8 cellular contexts compared by ENCODE assay signal in genomic region chr11:11842426-11843008, GRCh38. TPM values are rescaled to one million over a fixed set of nuclear protein-coding genes. Genes with fewer than 3 reads are reported as not detected.
DNase-seq lines count a peak whose midpoint lies in the region; ATAC-seq and TF ChIP-seq lines count a peak whose summit lies in the region.

No MANE protein-coding gene starts in this region.

- DNase-seq in AG08396 (ENCODE audit: low spot score) (peak; percentile 65), NCI-H524 (lab: John Stamatoyannopoulos, UW) (peak; percentile 44 to 74), erythroblast (lab: John Stamatoyannopoulos, UW) (peak; percentile 85 to 91), myocyte (ENCODE audit: low read depth) (peak; percentile 76)
- peak; percentile 56 to 69 for DNase-seq in activated CD4-positive, alpha-beta T cell treated with anti-CD3 and anti-CD28 coated beads, Interleukin-2, amount 50 U/mL, for 48 hours
- peak; percentile 66 for DNase-seq in stimulated activated naive CD8-positive, alpha-beta T cell treated with anti-CD3 and anti-CD28 coated beads, Interleukin-15, Interleukin-2, amounts not matched to agents 100 U/mL and 50 U/mL, for 24 hours

- peak; percentile 39 for ATAC-seq in GM18861 (IDR thresholded peaks at IDR 0.05; ENCODE audit: unreplicated experiment)
- ATAC-seq in HG03095 (IDR thresholded peaks at IDR 0.05; ENCODE audit: unreplicated experiment) = peak; percentile 38
- ATAC-seq in stimulated activated naive CD8-positive, alpha-beta T cell treated with anti-CD3 and anti-CD28 coated beads, Interleukin-15, Interleukin-2, amounts not matched to agents 100 U/mL and 50 U/mL, for 24 hours = peak; percentile 73

- TF ChIP-seq POLR2A in erythroblast (IDR thresholded peaks at IDR 0.05; ENCODE audit: low read length) = peak; percentile 75

RNA-seq across cellular contexts. Expression of gene USP47, which starts 0.7 kb away (rescaled TPM):
- total RNA-seq in myocyte = 67.1 and 75.4 TPM in 2 replicates
- polyA plus RNA-seq in myocyte (2012) = 19.0 TPM

Comparison
In these comparisons a context has a peak if more than half of its experiments do, and no peak if none do; other contexts are left out.
1. Peak in every context shown above with its lines: DNase-seq and ATAC-seq.